ENCODE assay signal across 1 cellular context in the genomic region with DNA sequence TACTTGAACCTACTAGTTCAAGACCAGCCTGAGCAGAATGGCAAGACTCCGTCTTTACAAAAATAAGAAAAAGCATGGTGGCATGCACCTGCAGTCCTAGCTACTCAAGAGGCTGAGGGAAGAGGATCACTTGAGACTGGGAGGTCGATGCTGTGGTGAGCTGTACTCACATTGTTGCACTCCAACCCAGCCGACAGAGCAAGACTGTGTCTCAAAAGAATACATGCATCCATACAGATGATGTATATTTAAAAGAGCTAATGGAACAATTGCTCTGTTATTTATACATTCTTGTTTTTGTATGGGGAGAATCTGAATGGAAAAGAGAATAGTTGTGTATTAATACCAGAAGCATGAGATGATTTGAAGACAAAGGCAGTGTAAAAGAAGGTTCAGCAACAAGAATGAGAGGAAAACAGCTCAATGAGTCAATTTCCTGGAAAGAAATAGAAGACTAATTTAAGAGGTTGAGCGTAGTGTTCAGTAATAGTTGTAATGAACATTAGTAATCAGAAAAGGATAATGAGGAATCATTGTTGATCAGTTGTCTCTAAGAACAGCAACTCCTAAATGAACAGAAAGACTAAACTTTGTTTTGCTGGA.
TF ChIP-seq lines count a peak whose summit lies in the region.

No MANE protein-coding gene starts in this region.

TF ChIP-seq in GM23338, 12 proteins besides CTCF, POLR2A, EP300 and RAD21 (continued from another document):
- TF ChIP-seq, protein P1, sequence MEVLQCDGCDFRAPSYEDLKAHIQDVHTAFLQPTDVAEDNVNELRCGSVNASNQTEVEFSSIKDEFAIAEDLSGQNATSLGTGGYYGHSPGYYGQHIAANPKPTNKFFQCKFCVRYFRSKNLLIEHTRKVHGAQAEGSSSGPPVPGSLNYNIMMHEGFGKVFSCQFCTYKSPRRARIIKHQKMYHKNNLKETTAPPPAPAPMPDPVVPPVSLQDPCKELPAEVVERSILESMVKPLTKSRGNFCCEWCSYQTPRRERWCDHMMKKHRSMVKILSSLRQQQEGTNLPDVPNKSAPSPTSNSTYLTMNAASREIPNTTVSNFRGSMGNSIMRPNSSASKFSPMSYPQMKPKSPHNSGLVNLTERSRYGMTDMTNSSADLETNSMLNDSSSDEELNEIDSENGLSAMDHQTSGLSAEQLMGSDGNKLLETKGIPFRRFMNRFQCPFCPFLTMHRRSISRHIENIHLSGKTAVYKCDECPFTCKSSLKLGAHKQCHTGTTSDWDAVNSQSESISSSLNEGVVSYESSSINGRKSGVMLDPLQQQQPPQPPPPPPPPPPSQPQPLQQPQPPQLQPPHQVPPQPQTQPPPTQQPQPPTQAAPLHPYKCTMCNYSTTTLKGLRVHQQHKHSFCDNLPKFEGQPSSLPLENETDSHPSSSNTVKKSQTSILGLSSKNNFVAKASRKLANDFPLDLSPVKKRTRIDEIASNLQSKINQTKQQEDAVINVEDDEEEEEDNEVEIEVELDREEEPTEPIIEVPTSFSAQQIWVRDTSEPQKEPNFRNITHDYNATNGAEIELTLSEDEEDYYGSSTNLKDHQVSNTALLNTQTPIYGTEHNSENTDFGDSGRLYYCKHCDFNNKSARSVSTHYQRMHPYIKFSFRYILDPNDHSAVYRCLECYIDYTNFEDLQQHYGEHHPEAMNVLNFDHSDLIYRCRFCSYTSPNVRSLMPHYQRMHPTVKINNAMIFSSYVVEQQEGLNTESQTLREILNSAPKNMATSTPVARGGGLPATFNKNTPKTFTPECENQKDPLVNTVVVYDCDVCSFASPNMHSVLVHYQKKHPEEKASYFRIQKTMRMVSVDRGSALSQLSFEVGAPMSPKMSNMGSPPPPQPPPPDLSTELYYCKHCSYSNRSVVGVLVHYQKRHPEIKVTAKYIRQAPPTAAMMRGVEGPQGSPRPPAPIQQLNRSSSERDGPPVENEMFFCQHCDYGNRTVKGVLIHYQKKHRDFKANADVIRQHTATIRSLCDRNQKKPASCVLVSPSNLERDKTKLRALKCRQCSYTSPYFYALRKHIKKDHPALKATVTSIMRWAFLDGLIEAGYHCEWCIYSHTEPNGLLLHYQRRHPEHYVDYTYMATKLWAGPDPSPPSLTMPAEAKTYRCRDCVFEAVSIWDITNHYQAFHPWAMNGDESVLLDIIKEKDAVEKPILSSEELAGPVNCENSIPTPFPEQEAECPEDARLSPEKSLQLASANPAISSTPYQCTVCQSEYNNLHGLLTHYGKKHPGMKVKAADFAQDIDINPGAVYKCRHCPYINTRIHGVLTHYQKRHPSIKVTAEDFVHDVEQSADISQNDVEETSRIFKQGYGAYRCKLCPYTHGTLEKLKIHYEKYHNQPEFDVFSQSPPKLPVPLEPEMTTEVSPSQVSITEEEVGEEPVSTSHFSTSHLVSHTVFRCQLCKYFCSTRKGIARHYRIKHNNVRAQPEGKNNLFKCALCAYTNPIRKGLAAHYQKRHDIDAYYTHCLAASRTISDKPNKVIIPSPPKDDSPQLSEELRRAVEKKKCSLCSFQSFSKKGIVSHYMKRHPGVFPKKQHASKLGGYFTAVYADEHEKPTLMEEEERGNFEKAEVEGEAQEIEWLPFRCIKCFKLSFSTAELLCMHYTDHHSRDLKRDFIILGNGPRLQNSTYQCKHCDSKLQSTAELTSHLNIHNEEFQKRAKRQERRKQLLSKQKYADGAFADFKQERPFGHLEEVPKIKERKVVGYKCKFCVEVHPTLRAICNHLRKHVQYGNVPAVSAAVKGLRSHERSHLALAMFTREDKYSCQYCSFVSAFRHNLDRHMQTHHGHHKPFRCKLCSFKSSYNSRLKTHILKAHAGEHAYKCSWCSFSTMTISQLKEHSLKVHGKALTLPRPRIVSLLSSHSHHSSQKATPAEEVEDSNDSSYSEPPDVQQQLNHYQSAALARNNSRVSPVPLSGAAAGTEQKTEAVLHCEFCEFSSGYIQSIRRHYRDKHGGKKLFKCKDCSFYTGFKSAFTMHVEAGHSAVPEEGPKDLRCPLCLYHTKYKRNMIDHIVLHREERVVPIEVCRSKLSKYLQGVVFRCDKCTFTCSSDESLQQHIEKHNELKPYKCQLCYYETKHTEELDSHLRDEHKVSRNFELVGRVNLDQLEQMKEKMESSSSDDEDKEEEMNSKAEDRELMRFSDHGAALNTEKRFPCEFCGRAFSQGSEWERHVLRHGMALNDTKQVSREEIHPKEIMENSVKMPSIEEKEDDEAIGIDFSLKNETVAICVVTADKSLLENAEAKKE (CRISPR knock-in tag; IDR thresholded peaks at IDR 0.05) = no peak
- TF ChIP-seq, protein P2, sequence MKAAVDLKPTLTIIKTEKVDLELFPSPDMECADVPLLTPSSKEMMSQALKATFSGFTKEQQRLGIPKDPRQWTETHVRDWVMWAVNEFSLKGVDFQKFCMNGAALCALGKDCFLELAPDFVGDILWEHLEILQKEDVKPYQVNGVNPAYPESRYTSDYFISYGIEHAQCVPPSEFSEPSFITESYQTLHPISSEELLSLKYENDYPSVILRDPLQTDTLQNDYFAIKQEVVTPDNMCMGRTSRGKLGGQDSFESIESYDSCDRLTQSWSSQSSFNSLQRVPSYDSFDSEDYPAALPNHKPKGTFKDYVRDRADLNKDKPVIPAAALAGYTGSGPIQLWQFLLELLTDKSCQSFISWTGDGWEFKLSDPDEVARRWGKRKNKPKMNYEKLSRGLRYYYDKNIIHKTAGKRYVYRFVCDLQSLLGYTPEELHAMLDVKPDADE (IDR thresholded peaks at IDR 0.05) = no peak
- TF ChIP-seq ZNF331 (CRISPR knock-in tag; IDR thresholded peaks at IDR 0.05; ENCODE audit: low read depth) (no peak), EZH2phosphoT487 (IDR thresholded peaks at IDR 0.05; ENCODE audit: unreplicated experiment) (no peak), STAT1 (IDR thresholded peaks at IDR 0.05; ENCODE audit: unreplicated experiment) (no peak), EZH2 (IDR thresholded peaks at IDR 0.05; ENCODE audit: low read depth, unreplicated experiment) (no peak), POLR2AphosphoS5 (IDR thresholded peaks at IDR 0.05; ENCODE audit: low read depth) (no peak)
